In the genomic region with DNA sequence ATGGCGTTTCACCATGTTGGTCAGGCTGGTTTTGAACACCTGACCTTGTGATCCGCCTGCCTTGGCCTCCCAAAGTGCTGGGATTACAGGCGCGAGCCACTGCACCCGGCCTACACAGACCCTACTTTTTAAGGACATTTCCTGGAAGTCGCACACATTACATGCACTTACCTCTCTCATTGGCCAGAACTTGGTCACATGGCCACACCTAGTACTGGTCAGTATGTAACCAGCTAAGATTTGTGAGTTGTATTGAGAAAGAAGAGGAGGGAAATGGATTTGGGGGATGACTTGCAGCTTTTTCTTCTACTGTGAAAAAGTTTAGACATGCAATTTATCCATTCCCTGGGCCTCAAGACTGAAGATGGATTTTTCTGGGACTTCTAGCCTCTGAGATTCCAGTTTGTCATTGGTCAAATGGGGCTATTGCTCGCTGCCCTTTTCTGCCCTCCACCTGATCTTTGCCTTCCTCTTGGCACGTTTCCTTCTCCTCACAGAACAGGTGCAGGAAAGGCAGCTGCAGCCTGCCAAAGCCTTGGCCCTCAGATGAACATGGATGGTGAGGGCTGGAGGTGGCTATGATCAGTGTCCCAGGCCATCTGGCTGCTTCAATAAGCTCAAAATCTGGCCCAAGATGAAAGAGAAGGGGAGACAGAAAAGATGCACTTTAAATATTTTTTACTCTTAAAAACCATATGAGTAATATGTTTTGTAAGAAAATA, we compare ENCODE assay signal across 2 cellular contexts.
TF ChIP-seq lines count a peak whose summit lies in the region.

No MANE protein-coding gene starts in this region.

TF ChIP-seq in HepG2, 621 proteins besides CTCF, POLR2A, EP300 and RAD21:
- TF ChIP-seq ZBTB7A (CRISPR knock-in tag; IDR thresholded peaks at IDR 0.05) (no peak), NBN (conservative IDR thresholded peaks at IDR 0.05) (no peak), ZNF678 (CRISPR knock-in tag; IDR thresholded peaks at IDR 0.05) (no peak), ELF1 (CRISPR knock-in tag; IDR thresholded peaks at IDR 0.05) (no peak), USF2 (IDR thresholded peaks at IDR 0.05; ENCODE audit: low read depth, low read length) (peak; percentile 43; the same call in 1 of the 2 replicates), USF2 (CRISPR knock-in tag; IDR thresholded peaks at IDR 0.05; ENCODE audit: borderline replicate concordance) (peak; percentile 38; the same call in 1 of the 2 replicates), SMAD3 (CRISPR knock-in tag; IDR thresholded peaks at IDR 0.05) (no peak)

TF ChIP-seq in K562, 482 proteins besides CTCF, POLR2A, EP300 and RAD21 (continues in another document):
- peak; percentile 84 for TF ChIP-seq RAD51 (IDR thresholded peaks at IDR 0.05; ENCODE audit: borderline replicate concordance, low read depth)
- 0 out of 2 replicates have a peak, but pooled peaks have one; percentile 4 for TF ChIP-seq NFE2 (IDR thresholded peaks at IDR 0.05; ENCODE audit: low read depth)
- TF ChIP-seq KLF6 (CRISPR knock-in tag; IDR thresholded peaks at IDR 0.05; ENCODE audit: borderline replicate concordance) = no peak
- no peak for TF ChIP-seq ZSCAN29 (IDR thresholded peaks at IDR 0.05)
- TF ChIP-seq, protein P1, sequence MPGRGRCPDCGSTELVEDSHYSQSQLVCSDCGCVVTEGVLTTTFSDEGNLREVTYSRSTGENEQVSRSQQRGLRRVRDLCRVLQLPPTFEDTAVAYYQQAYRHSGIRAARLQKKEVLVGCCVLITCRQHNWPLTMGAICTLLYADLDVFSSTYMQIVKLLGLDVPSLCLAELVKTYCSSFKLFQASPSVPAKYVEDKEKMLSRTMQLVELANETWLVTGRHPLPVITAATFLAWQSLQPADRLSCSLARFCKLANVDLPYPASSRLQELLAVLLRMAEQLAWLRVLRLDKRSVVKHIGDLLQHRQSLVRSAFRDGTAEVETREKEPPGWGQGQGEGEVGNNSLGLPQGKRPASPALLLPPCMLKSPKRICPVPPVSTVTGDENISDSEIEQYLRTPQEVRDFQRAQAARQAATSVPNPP (IDR thresholded peaks at IDR 0.05; ENCODE audit: borderline replicate concordance, insufficient read depth, insufficient read length) = no peak
- TF ChIP-seq ARID3A (IDR thresholded peaks at IDR 0.05; ENCODE audit: borderline replicate concordance, low read depth, low read length) = no peak
- TF ChIP-seq MCM5 (IDR thresholded peaks at IDR 0.05; ENCODE audit: low read depth) = no peak
- TF ChIP-seq RNF2 (IDR thresholded peaks at IDR 0.05) = no peak
- TF ChIP-seq ZKSCAN3 (CRISPR knock-in tag; IDR thresholded peaks at IDR 0.05) = no peak
- TF ChIP-seq KLF13 (tag; IDR thresholded peaks at IDR 0.05; ENCODE audit: borderline replicate concordance, low read depth) = no peak
- no peak for TF ChIP-seq ZBED1 (IDR thresholded peaks at IDR 0.05)
- TF ChIP-seq FOS (IDR thresholded peaks at IDR 0.05; ENCODE audit: extremely low read depth, insufficient read length) = no peak
- TF ChIP-seq EZH2 (IDR thresholded peaks at IDR 0.05; ENCODE audit: borderline replicate concordance, low read depth, low read length) = no peak
- TF ChIP-seq E2F1 (CRISPR knock-in tag; IDR thresholded peaks at IDR 0.05) = no peak
- TF ChIP-seq ZNF318 (IDR thresholded peaks at IDR 0.05; ENCODE audit: borderline replicate concordance in 1 of 2, low read depth in 1 of 2) = no peak
- TF ChIP-seq USF2 (CRISPR knock-in tag; IDR thresholded peaks at IDR 0.05) = peak; percentile 91
- no peak for TF ChIP-seq MAZ (CRISPR knock-in tag; conservative IDR thresholded peaks at IDR 0.05 in 1 of 2, IDR thresholded peaks at IDR 0.05 in 1 of 2)
- TF ChIP-seq LCOR (CRISPR knock-in tag; IDR thresholded peaks at IDR 0.05) = no peak
- TF ChIP-seq NFYB (IDR thresholded peaks at IDR 0.05; ENCODE audit: extremely low read depth, insufficient read length) = peak; percentile 74
- no peak for TF ChIP-seq ZNF583 (CRISPR knock-in tag; IDR thresholded peaks at IDR 0.05)
- TF ChIP-seq NCOA4 (IDR thresholded peaks at IDR 0.05; ENCODE audit: partially characterized antibody) = no peak
- TF ChIP-seq ZNF263 (CRISPR knock-in tag; IDR thresholded peaks at IDR 0.05; ENCODE audit: borderline replicate concordance) = no peak
- TF ChIP-seq CBFA2T2 (conservative IDR thresholded peaks at IDR 0.05) = 0 out of 2 replicates have a peak, but pooled peaks have one; percentile 9
- no peak for TF ChIP-seq ZNF589 (CRISPR knock-in tag; IDR thresholded peaks at IDR 0.05; ENCODE audit: low read depth)
- no peak for TF ChIP-seq FOXM1 (IDR thresholded peaks at IDR 0.05; ENCODE audit: low read depth)
- TF ChIP-seq FOXM1 (CRISPR knock-in tag; IDR thresholded peaks at IDR 0.05; ENCODE audit: low read depth) = no peak
- TF ChIP-seq POLR2H (tag; IDR thresholded peaks at IDR 0.05; ENCODE audit: low read depth) = 0 out of 2 replicates have a peak, but pooled peaks have one; percentile 20
- no peak for TF ChIP-seq CHCHD3 (CRISPR knock-in tag; IDR thresholded peaks at IDR 0.05)
- no peak for TF ChIP-seq TARDBP (IDR thresholded peaks at IDR 0.05)
- TF ChIP-seq NCOR1 (IDR thresholded peaks at IDR 0.05) = no peak
- TF ChIP-seq ZNF184 (CRISPR knock-in tag; IDR thresholded peaks at IDR 0.05) = no peak
- TF ChIP-seq JUND (IDR thresholded peaks at IDR 0.05; ENCODE audit: borderline replicate concordance, low read depth, low read length) = no peak
- no peak for TF ChIP-seq JUND (tag; IDR thresholded peaks at IDR 0.05; ENCODE audit: borderline replicate concordance, low read depth, low read length)
- TF ChIP-seq RFX7 (CRISPR knock-in tag; IDR thresholded peaks at IDR 0.05) = no peak
- TF ChIP-seq CREM (IDR thresholded peaks at IDR 0.05; ENCODE audit: low read depth) = peak; percentile 74; the same call in 1 of the 2 replicates
- no peak for TF ChIP-seq FIP1L1 (IDR thresholded peaks at IDR 0.05; ENCODE audit: low read depth, low read length, poor library complexity, severe bottlenecking)
- TF ChIP-seq RBM15 (IDR thresholded peaks at IDR 0.05; ENCODE audit: insufficient read depth, low read length) = no peak
- TF ChIP-seq NEUROD1 (IDR thresholded peaks at IDR 0.05; ENCODE audit: borderline replicate concordance, low read depth, low read length, partially characterized antibody) = no peak
- TF ChIP-seq ZNF431 (CRISPR knock-in tag; IDR thresholded peaks at IDR 0.05) = no peak
- peak; percentile 61 for TF ChIP-seq MAFG (tag; conservative IDR thresholded peaks at IDR 0.05)
- TF ChIP-seq MECOM (CRISPR knock-in tag; IDR thresholded peaks at IDR 0.05) = no peak
- no peak for TF ChIP-seq TCF7L2 (IDR thresholded peaks at IDR 0.05; ENCODE audit: low read depth, low read length)
- TF ChIP-seq IFI16 (CRISPR knock-in tag; IDR thresholded peaks at IDR 0.05) = no peak
- no peak for TF ChIP-seq TFAP4 (CRISPR knock-in tag; IDR thresholded peaks at IDR 0.05; ENCODE audit: borderline replicate concordance)
- TF ChIP-seq, protein P2, sequence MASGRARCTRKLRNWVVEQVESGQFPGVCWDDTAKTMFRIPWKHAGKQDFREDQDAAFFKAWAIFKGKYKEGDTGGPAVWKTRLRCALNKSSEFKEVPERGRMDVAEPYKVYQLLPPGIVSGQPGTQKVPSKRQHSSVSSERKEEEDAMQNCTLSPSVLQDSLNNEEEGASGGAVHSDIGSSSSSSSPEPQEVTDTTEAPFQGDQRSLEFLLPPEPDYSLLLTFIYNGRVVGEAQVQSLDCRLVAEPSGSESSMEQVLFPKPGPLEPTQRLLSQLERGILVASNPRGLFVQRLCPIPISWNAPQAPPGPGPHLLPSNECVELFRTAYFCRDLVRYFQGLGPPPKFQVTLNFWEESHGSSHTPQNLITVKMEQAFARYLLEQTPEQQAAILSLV (tag; IDR thresholded peaks at IDR 0.05) = no peak
